In genomic region chr17:76710863-76711611, GRCh38 we compare ENCODE assay signal across 8 cellular contexts. TPM values are rescaled to one million over a fixed set of nuclear protein-coding genes. Genes with fewer than 3 reads are reported as not detected.
A peak's percentile ranks its signal among the peaks of the same experiment; 100 is the strongest.
DNase-seq lines count a peak whose midpoint lies in the region; ATAC-seq and TF ChIP-seq lines count a peak whose summit lies in the region.

A gene with protein sequence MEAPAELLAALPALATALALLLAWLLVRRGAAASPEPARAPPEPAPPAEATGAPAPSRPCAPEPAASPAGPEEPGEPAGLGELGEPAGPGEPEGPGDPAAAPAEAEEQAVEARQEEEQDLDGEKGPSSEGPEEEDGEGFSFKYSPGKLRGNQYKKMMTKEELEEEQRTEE (minus strand): TSS chr17:76710965. CDS start chr17:76710946, 19 bp downstream.

- H3K4me1 ChIP-seq in BE2C (peaks cover 20% of the 10 kb centered on the region), SJSA1 (replicated peaks) (peaks cover 64% of the 10 kb centered on the region), upper lobe of left lung (peaks cover 34 to 57% (median 47%) of the 10 kb centered on the region in 4 donors)

- 19 to 20% methylated on average over 9 to 14 of the region's 56 CpGs for WGBS in upper lobe of left lung, 2 donors

- no peak for TF ChIP-seq CTCF in BE2C (IDR thresholded peaks at IDR 0.05; ENCODE audit: low read depth, low read length)
- no peak for TF ChIP-seq CTCF in glutamatergic neuron (IDR thresholded peaks at IDR 0.05; ENCODE audit: partially characterized antibody, unreplicated experiment)
- TF ChIP-seq CTCF in upper lobe of left lung (IDR thresholded peaks at IDR 0.05) = no peak

- ATAC-seq in HG02642 (IDR thresholded peaks at IDR 0.05; ENCODE audit: poor library complexity, unreplicated experiment) (peak; percentile 64), upper lobe of left lung (ENCODE audit: low FRiP score in 2 of 2) (peak; percentile 75 to 76)
- ATAC-seq in activated naive CD8-positive, alpha-beta T cell treated with anti-CD3 and anti-CD28 coated beads, Interleukin-2, amount 10 ng/mL, durations not matched to agents 7 days and 5 days (ENCODE audit: low read depth) = peak; percentile 64

- H3K36me3 Mint-ChIP-seq in activated naive CD8-positive, alpha-beta T cell treated with anti-CD3 and anti-CD28 coated beads, Interleukin-2, amount 10 ng/mL, durations not matched to agents 7 days and 5 days = peaks cover 16% of the 10 kb centered on the region
- no peaks in the 10 kb centered on the region for H3K36me3 Mint-ChIP-seq in glutamatergic neuron (ENCODE audit: unreplicated experiment)

- H3K4me3 Mint-ChIP-seq in activated naive CD8-positive, alpha-beta T cell treated with anti-CD3 and anti-CD28 coated beads, Interleukin-2, amount 10 ng/mL, durations not matched to agents 7 days and 5 days = peak within 1 kb of the TSS; percentile 73
- peak within 1 kb of the TSS; percentile 96 for H3K4me3 Mint-ChIP-seq in glutamatergic neuron (ENCODE audit: unreplicated experiment)

- no peaks in the 10 kb centered on the region for H3K9me3 ChIP-seq in BE2C
- no peaks in the 10 kb centered on the region for H3K9me3 ChIP-seq in SJSA1 (replicated peaks)
- H3K9me3 ChIP-seq in upper lobe of left lung = no peaks in the 10 kb centered on the region

- peak within 1 kb of the TSS; percentile 88 for H3K27ac ChIP-seq in SJSA1
- H3K27ac ChIP-seq in upper lobe of left lung = peak within 1 kb of the TSS; percentile 83 to 94 (median 84)

- TF ChIP-seq POLR2A in upper lobe of left lung (IDR thresholded peaks at IDR 0.05) = peak in 1 of 4 donors; percentile 22

- TF ChIP-seq EP300 in upper lobe of left lung (IDR thresholded peaks at IDR 0.05) = no peak

- no peaks in the 10 kb centered on the region for H3K27me3 ChIP-seq in BE2C
- H3K27me3 ChIP-seq in SJSA1 (replicated peaks) = no peaks in the 10 kb centered on the region
- no peaks in the 10 kb centered on the region for H3K27me3 ChIP-seq in upper lobe of left lung

- POLR2A ChIA-PET in activated naive CD8-positive, alpha-beta T cell treated with anti-CD3 and anti-CD28 coated beads, Interleukin-2, amount 10 ng/mL, durations not matched to agents 7 days and 5 days (lab: Charles Lee) = interaction anchor here (1.5 kb wide), 1 partner anchor 24 kb away, joined by 5 read pairs; no protein-coding TSS in a partner anchor

- H3K9me3 Mint-ChIP-seq in activated naive CD8-positive, alpha-beta T cell treated with anti-CD3 and anti-CD28 coated beads, Interleukin-2, amount 10 ng/mL, durations not matched to agents 7 days and 5 days = no peaks in the 10 kb centered on the region
- H3K9me3 Mint-ChIP-seq in glutamatergic neuron (ENCODE audit: unreplicated experiment) = peaks cover 18% of the 10 kb centered on the region

- H3K36me3 ChIP-seq in BE2C (peaks cover 30% of the 10 kb centered on the region), SJSA1 (peaks cover 82% of the 10 kb centered on the region), upper lobe of left lung (peaks cover 0 to 29% (median 13%) of the 10 kb centered on the region in 4 donors)

- no peaks in the 10 kb centered on the region for H3K27me3 Mint-ChIP-seq in activated naive CD8-positive, alpha-beta T cell treated with anti-CD3 and anti-CD28 coated beads, Interleukin-2, amount 10 ng/mL, durations not matched to agents 7 days and 5 days
- peaks cover 11% of the 10 kb centered on the region for H3K27me3 Mint-ChIP-seq in glutamatergic neuron (ENCODE audit: unreplicated experiment)

- peak; percentile 86 for DNase-seq in BE2C
- peak; percentile 83 to 89 for DNase-seq in SJSA1 (ENCODE audit: low read depth in 1 of 2, low spot score in 2 of 2)
- DNase-seq in activated naive CD8-positive, alpha-beta T cell treated with anti-CD3 and anti-CD28 coated beads, Interleukin-2, amount 10 ng/mL, durations not matched to agents 7 days and 5 days = peak; percentile 79
- peak; percentile 80 for DNase-seq in glutamatergic neuron
- peak in 45 of 56 donors; percentile 29 to 85 (median 58) for DNase-seq in nucleus accumbens (lab: John Stamatoyannopoulos, UW)
- peak; percentile 69 to 95 for DNase-seq in upper lobe of left lung
- DNase-seq in DMS114 treated with DMSO at 0.1 percent for 48 hours (lab: John Stamatoyannopoulos, UW; ENCODE audit: unreplicated experiment) = no peak

- H3K4me1 Mint-ChIP-seq in activated naive CD8-positive, alpha-beta T cell treated with anti-CD3 and anti-CD28 coated beads, Interleukin-2, amount 10 ng/mL, durations not matched to agents 7 days and 5 days = peaks cover 40% of the 10 kb centered on the region
- H3K4me1 Mint-ChIP-seq in glutamatergic neuron (ENCODE audit: low read depth, unreplicated experiment) = peaks cover 42% of the 10 kb centered on the region

- H3K27ac Mint-ChIP-seq in activated naive CD8-positive, alpha-beta T cell treated with anti-CD3 and anti-CD28 coated beads, Interleukin-2, amount 10 ng/mL, durations not matched to agents 7 days and 5 days = peak within 1 kb of the TSS; percentile 45
- H3K27ac Mint-ChIP-seq in glutamatergic neuron (ENCODE audit: unreplicated experiment) = peak within 1 kb of the TSS; percentile 98

- H3K4me3 ChIP-seq in BE2C (ENCODE audit: low read depth, low read length) = peak within 1 kb of the TSS; percentile 95
- peak within 1 kb of the TSS; percentile 88 for H3K4me3 ChIP-seq in SJSA1
- H3K4me3 ChIP-seq in upper lobe of left lung = peak within 1 kb of the TSS; percentile 66 to 86 (median 78)

RNA-seq across cellular contexts. Expression of the gene that starts here (rescaled TPM):
- 240 TPM for polyA plus RNA-seq in BE2C (2012; ENCODE audit: insufficient read depth, insufficient read length, low read depth)
- total RNA-seq in SJSA1 (2014; rRNA removed; shearing (Covaris generic)) = 362 and 546 TPM in 2 replicates
- 10 to 100 TPM; 34.4 to 37.2 TPM for total RNA-seq in activated naive CD8-positive, alpha-beta T cell treated with anti-CD3 and anti-CD28 coated beads, Interleukin-2, amount 10 ng/mL, durations not matched to agents 7 days and 5 days
- total RNA-seq in glutamatergic neuron (ENCODE audit: unreplicated experiment) = 236 TPM
- 100 to 1,000 TPM in 1 of 6 donors, 10 to 100 TPM in 5; 21.0 to 147 (median 73.5) TPM for total RNA-seq in upper lobe of left lung
